ENCODE assay signal across 27 cellular contexts in the genomic region with DNA sequence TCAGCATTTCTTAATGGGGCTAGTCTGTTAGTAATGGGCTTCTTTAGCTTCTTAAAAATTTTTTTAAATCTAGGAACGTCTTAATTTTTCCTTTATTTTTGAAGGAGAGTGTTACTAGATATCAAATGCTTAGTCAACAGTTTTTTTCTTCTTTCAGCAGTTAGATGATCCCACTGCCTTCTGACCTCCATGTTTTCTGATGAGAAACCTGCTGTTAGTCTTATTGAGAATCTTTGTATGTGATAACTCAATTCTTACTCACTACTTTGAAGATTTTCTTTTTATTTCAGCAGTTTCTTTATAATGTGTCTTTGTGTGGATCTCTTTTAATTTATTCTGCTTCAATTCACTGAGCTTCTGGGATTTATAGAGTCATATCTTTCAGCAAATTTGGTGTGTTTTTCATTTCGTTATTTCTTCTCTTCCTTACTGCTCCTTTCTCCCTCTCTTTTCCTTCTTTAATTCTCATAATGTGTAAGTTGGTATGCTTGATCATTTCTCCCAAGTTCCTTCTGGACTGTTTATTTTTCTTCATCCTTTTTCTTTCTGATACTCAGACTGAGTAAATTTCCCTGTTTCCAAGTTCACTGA.
A peak's percentile ranks its signal among the peaks of the same experiment; 100 is the strongest.
DNase-seq lines count a peak whose midpoint lies in the region; ATAC-seq, FAIRE-seq and TF ChIP-seq lines count a peak whose summit lies in the region.
"Had no signal": no experiment of that assay in that cellular context is flagged by ENCODE, and none has a peak within 500 bp of the region (broad histone marks: within the 10 kb centered on the region; RNA-seq: fewer than 3 reads in every experiment).

No MANE protein-coding gene starts in this region.

- no peaks in the 10 kb centered on the region for H4K20me1 ChIP-seq in HepG2 (ENCODE audit: insufficient read depth, low read length)
- no peaks in the 10 kb centered on the region for H4K20me1 ChIP-seq in IMR-90 (ENCODE audit: insufficient read depth, low read length)
- no peaks in the 10 kb centered on the region for H4K20me1 ChIP-seq in hepatocyte (ENCODE audit: insufficient read depth, poor library complexity, severe bottlenecking)
- H4K20me1 ChIP-seq: BLaER1 treated with 17β-estradiol and CSF1 and Interleukin-3, amounts not matched to agents 10 nM and 100 nM had no signal

- H3K14ac ChIP-seq in IMR-90 (replicated peaks; ENCODE audit: low read depth, low read length): no peak overlapping the region

- H3K9ac ChIP-seq in HepG2 (ENCODE audit: insufficient read depth, low read depth, low read length) (no peak overlapping the region), IMR-90 (ENCODE audit: low read depth, low read length) (no peak overlapping the region), adipocyte (ENCODE audit: low read length) (no peak overlapping the region)
- H3K9ac ChIP-seq: BLaER1 treated with 17β-estradiol and CSF1 and Interleukin-3, amounts not matched to agents 10 nM and 100 nM had no signal

- CTCF ChIA-PET in HepG2 (lab: Yijun Ruan, JAX; ENCODE audit: low intra/inter-chr PET ratio, low total read pairs) (no interaction called here), IMR-90 (lab: Yijun Ruan, JAX) (no interaction called here)

- H3K27me3 ChIP-seq in HepG2 (ENCODE audit: control insufficient read depth in 1 of 2, insufficient read depth in 2 of 2, low read length in 2 of 2): no peaks in the 10 kb centered on the region
- no peaks in the 10 kb centered on the region for H3K27me3 ChIP-seq in right lobe of liver
- no peaks in the 10 kb centered on the region for H3K27me3 ChIP-seq in IMR-90 (ENCODE audit: control insufficient read depth, insufficient read depth, low read length)
- no peaks in the 10 kb centered on the region for H3K27me3 ChIP-seq in adipocyte (replicated peaks; ENCODE audit: control insufficient read depth, insufficient read depth, low read length)
- no peaks in the 10 kb centered on the region for H3K27me3 ChIP-seq in hepatocyte
- H3K27me3 ChIP-seq: BE2C; BLaER1 treated with 17β-estradiol and CSF1 and Interleukin-3, amounts not matched to agents 10 nM and 100 nM had no signal

- H3K56ac ChIP-seq in IMR-90 (ENCODE audit: extremely low read depth, insufficient read depth, low read length): no peak overlapping the region

- intact Hi-C loops in HepG2 (cut with micrococcal nuclease; ENCODE audit: unreplicated experiment) (no loop called here), right lobe of liver (cut with DNase I) (no loop called here), IMR-90 (cut with micrococcal nuclease) (no loop called here)

- 3% methylated on average over 2 of the region's 2 CpGs for WGBS in HepG2 (ENCODE audit: low lambda C conversion rate)
- 81% methylated on average over 2 of the region's 2 CpGs for WGBS in right lobe of liver (ENCODE audit: insufficient coverage, low coverage, low lambda C conversion rate, missing lambda C conversion rate)
- no CpG with 5 or more reads among the region's 2 CpGs for WGBS in IMR-90 (ENCODE audit: extremely low coverage in 2 of 2, insufficient read length in 1 of 2), 2 experiments
- WGBS in hepatocyte (ENCODE audit: low lambda C conversion rate, missing lambda C conversion rate): 88% methylated on average over 2 of the region's 2 CpGs

- no peak for TF ChIP-seq EP300 in HepG2 (IDR thresholded peaks at IDR 0.05; ENCODE audit: low read depth in 2 of 2, low read length in 2 of 2)
- no peak for TF ChIP-seq EP300 in HepG2 (CRISPR knock-in tag; IDR thresholded peaks at IDR 0.05; ENCODE audit: borderline replicate concordance)

- H4K5ac ChIP-seq in IMR-90 (ENCODE audit: low read depth, low read length): no peak overlapping the region

- BruUV-seq in HepG2 (replicated peaks; lab: Mats Ljungman, UMichigan) (no TSS peak), IMR-90 (replicated peaks; lab: Mats Ljungman, UMichigan) (no TSS peak)

- no peak overlapping the region for H4K8ac ChIP-seq in IMR-90 (ENCODE audit: low read depth in 2 of 2, low read length in 2 of 2)

- H4K91ac ChIP-seq in IMR-90 (ENCODE audit: insufficient read depth, low read depth, low read length): no peak overlapping the region

- H2AK9ac ChIP-seq in IMR-90 (replicated peaks; ENCODE audit: low read depth, low read length, poor library complexity): no peak overlapping the region

- ATAC-seq in HepG2: no peak
- no peak for ATAC-seq in right lobe of liver
- no peak for ATAC-seq in IMR-90 (ENCODE audit: low read depth)
- ATAC-seq in HG03521 (IDR thresholded peaks at IDR 0.05; ENCODE audit: unreplicated experiment): no peak
- ATAC-seq in HG03280 (IDR thresholded peaks at IDR 0.05; ENCODE audit: unreplicated experiment): no peak
- ATAC-seq: GM12878 had no signal

- H3K4me2 ChIP-seq in HepG2 (ENCODE audit: low read depth, low read length) (no peak overlapping the region), IMR-90 (ENCODE audit: low read depth, low read length) (no peak overlapping the region), hepatocyte (no peak overlapping the region)
- H3K4me2 ChIP-seq: BLaER1 treated with 17β-estradiol and CSF1 and Interleukin-3, amounts not matched to agents 10 nM and 100 nM had no signal

- DNase-seq in HepG2 (ENCODE audit: low spot score) (no peak), right lobe of liver (no peak), IMR-90 (no peak), adipocyte (ENCODE audit: low read depth) (no peak), hepatocyte (ENCODE audit: low spot score) (no peak), activated T-cell treated with anti-CD3 and anti-CD28 coated beads for 4 hours (no peak)
- DNase-seq: ACHN; AML-193; BE2C; CD4-positive, alpha-beta T cell; CD8-positive, alpha-beta memory T cell; DMS 273 treated with DMSO at 0.1 percent for 48 hours; DMS79; EL; GDM1; GOT3; HCEC 1CT; HFFc6 had no signal

- H2BK120ac ChIP-seq in IMR-90 (ENCODE audit: low read depth, low read length): no peak overlapping the region

- no peak overlapping the region for H2BK15ac ChIP-seq in IMR-90 (ENCODE audit: low read depth, low read length)

- H3K27ac ChIP-seq in HepG2 (ENCODE audit: extremely low read length, insufficient read depth, low read length) (no peak overlapping the region), right lobe of liver (no peak overlapping the region), IMR-90 (ENCODE audit: insufficient read depth, low read length) (no peak overlapping the region), hepatocyte (no peak overlapping the region)
- H3K27ac ChIP-seq: 22Rv1; BLaER1 treated with 17β-estradiol and CSF1 and Interleukin-3, amounts not matched to agents 10 nM and 100 nM had no signal

- no peak for TF ChIP-seq RAD21 in HepG2 (CRISPR knock-in tag; IDR thresholded peaks at IDR 0.05)
- TF ChIP-seq RAD21 in IMR-90 (IDR thresholded peaks at IDR 0.05; ENCODE audit: low read length): no peak

- H3K79me1 ChIP-seq in IMR-90 (ENCODE audit: low read depth in 1 of 2, low read length in 2 of 2): no peaks in the 10 kb centered on the region

- no peaks in the 10 kb centered on the region for H3K4me1 ChIP-seq in HepG2 (ENCODE audit: insufficient read depth, low read length)
- H3K4me1 ChIP-seq in right lobe of liver: no peaks in the 10 kb centered on the region
- H3K4me1 ChIP-seq in IMR-90 (ENCODE audit: control insufficient read depth, insufficient read depth, low read length): no peaks in the 10 kb centered on the region
- H3K4me1 ChIP-seq in adipocyte (ENCODE audit: control insufficient read depth, insufficient read depth, low read length): no peaks in the 10 kb centered on the region
- no peaks in the 10 kb centered on the region for H3K4me1 ChIP-seq in hepatocyte (ENCODE audit: insufficient read depth)
- H3K4me1 ChIP-seq: BE2C; BLaER1 treated with 17β-estradiol and CSF1 and Interleukin-3, amounts not matched to agents 10 nM and 100 nM had no signal

- FAIRE-seq in HepG2 (lab: Jason Lieb, UNC): no peak
- FAIRE-seq: A204.1, D721Med, GM12878, GM18507, H54 had no signal

- H3K9me2 ChIP-seq in hepatocyte (replicated peaks; ENCODE audit: insufficient read depth): no peaks in the 10 kb centered on the region

- no peak overlapping the region for H2BK20ac ChIP-seq in IMR-90 (ENCODE audit: low read depth, low read length)

- H2AFZ ChIP-seq in HepG2 (ENCODE audit: low read length) (no peak overlapping the region), IMR-90 (replicated peaks; ENCODE audit: low read length, poor library complexity) (no peak overlapping the region), hepatocyte (no peak overlapping the region)

- H3K79me2 ChIP-seq in HepG2 (ENCODE audit: insufficient read depth, low read length) (no peaks in the 10 kb centered on the region), hepatocyte (no peaks in the 10 kb centered on the region)

- H2BK5ac ChIP-seq in IMR-90 (ENCODE audit: low read depth, low read length, poor library complexity, severe bottlenecking): no peak overlapping the region

- H3K4ac ChIP-seq in IMR-90 (ENCODE audit: low read depth, low read length): no peak overlapping the region

- in situ Hi-C loops in HepG2 (cut with HindIII; ENCODE audit: extremely low pct_ligation_motif_present, low pct_unique_long_range_greater_than_20kb) (no loop called here), IMR-90 (cut with MboI; ENCODE audit: low sequenced_read_pairs) (no loop called here)

- no peaks in the 10 kb centered on the region for H3K9me1 ChIP-seq in IMR-90 (ENCODE audit: insufficient read depth, low read length)

- POLR2A ChIA-PET in HepG2 (lab: Yijun Ruan, JAX) (no interaction called here), IMR-90 (lab: Charles Lee; ENCODE audit: unreplicated experiment) (no interaction called here)

- TF ChIP-seq CTCF in HepG2 (CRISPR knock-in tag; IDR thresholded peaks at IDR 0.05): no peak
- no peak for TF ChIP-seq CTCF in right lobe of liver (IDR thresholded peaks at IDR 0.05)
- TF ChIP-seq CTCF in IMR-90 (conservative IDR thresholded peaks at IDR 0.05; ENCODE audit: low read depth, low read length): no peak
- no peak for TF ChIP-seq CTCF in hepatocyte (IDR thresholded peaks at IDR 0.05; ENCODE audit: poor library complexity)

- H3K36me3 ChIP-seq in HepG2 (replicated peaks in 1 of 2; ENCODE audit: control insufficient read depth in 1 of 2, insufficient read depth in 2 of 2, low read length in 2 of 2) (no peaks in the 10 kb centered on the region), right lobe of liver (no peaks in the 10 kb centered on the region), IMR-90 (ENCODE audit: control insufficient read depth, insufficient read depth, low read length) (peaks cover 3% of the 10 kb centered on the region; the same call in 1 of the 2 replicates), adipocyte (ENCODE audit: control insufficient read depth, insufficient read depth, low read length, severe bottlenecking) (no peaks in the 10 kb centered on the region), hepatocyte (replicated peaks; ENCODE audit: insufficient read depth, low read depth) (no peaks in the 10 kb centered on the region)
- H3K36me3 ChIP-seq: BLaER1 treated with 17β-estradiol and CSF1 and Interleukin-3, amounts not matched to agents 10 nM and 100 nM had no signal

- no peak overlapping the region for H2AK5ac ChIP-seq in IMR-90 (ENCODE audit: low read depth, low read length)

- H3K18ac ChIP-seq in IMR-90 (ENCODE audit: low read depth, low read length): no peak overlapping the region

- no peak overlapping the region for H3K4me3 ChIP-seq in HepG2 (replicated peaks in 1 of 3; ENCODE audit: insufficient read depth in 1 of 3, low read depth in 2 of 3, low read length in 3 of 3)
- H3K4me3 ChIP-seq in right lobe of liver: no peak overlapping the region
- H3K4me3 ChIP-seq in IMR-90 (ENCODE audit: insufficient read depth, low read depth, low read length): no peak overlapping the region
- peak overlapping the region; percentile 33 for H3K4me3 ChIP-seq in adipocyte (ENCODE audit: low read length)
- peak overlapping the region; percentile 3 for H3K4me3 ChIP-seq in hepatocyte
- H3K4me3 ChIP-seq: BLaER1 treated with 17β-estradiol and CSF1 and Interleukin-3, amounts not matched to agents 10 nM and 100 nM; GM12878 had no signal

- no peak overlapping the region for H3K23ac ChIP-seq in IMR-90 (ENCODE audit: low read depth, low read length)

- dilution Hi-C loops in IMR-90 (cut with HindIII; ENCODE audit: low sequenced_read_pairs, unreplicated experiment): no loop called here

- H3K9me3 ChIP-seq in HepG2 (ENCODE audit: low read length): peaks cover 33% of the 10 kb centered on the region; the same call in 1 of the 2 replicates
- peaks cover 0 to 14% (median 0%) of the 10 kb centered on the region in 4 donors for H3K9me3 ChIP-seq in right lobe of liver
- peaks cover 7% of the 10 kb centered on the region for H3K9me3 ChIP-seq in IMR-90 (ENCODE audit: control insufficient read depth, insufficient read depth, low read length)
- peaks cover 27% of the 10 kb centered on the region for H3K9me3 ChIP-seq in adipocyte (ENCODE audit: control insufficient read depth, low read length)
- peaks cover 15% of the 10 kb centered on the region for H3K9me3 ChIP-seq in hepatocyte (ENCODE audit: low read depth)
- H3K9me3 ChIP-seq: BE2C had no signal

- no peak for TF ChIP-seq POLR2A in HepG2 (IDR thresholded peaks at IDR 0.05; ENCODE audit: insufficient read depth in 1 of 2, low read depth in 2 of 2, low read length in 2 of 2)
- no peak for TF ChIP-seq POLR2A in right lobe of liver (IDR thresholded peaks at IDR 0.05)
- no peak for TF ChIP-seq POLR2A in IMR-90 (IDR thresholded peaks at IDR 0.05; ENCODE audit: low read depth, low read length)

Comparison
In these comparisons a context has a peak if more than half of its experiments do, and no peak if none do; other contexts are left out.
1. H3K4me3 ChIP-seq: peak in adipocyte (single experiment) and hepatocyte (single experiment); none in HepG2 (0 of 3), right lobe of liver (0 of 3) and IMR-90 (single experiment).